Comparison of ENCODE assay signal across 7 cellular contexts in the genomic region with DNA sequence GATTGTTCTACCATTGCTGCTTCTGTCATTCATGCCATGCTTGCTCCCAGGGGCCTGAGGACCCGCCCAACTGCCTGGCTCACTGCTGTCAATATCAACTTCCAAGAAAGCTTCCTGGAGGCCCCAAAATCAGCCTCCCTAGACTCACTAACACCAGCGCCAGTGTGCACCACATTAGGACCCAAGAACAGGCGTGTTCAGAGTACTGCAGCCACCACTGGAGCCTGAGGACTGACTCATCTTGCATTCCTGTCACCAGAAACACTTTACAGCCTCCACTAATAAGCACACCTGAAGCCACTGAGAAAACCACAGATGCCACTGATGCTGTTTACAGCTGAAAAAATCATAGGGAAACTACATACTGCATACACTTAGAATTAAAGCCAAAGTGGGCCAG.
"Had no signal": no experiment of that assay in that cellular context is flagged by ENCODE, and none has a peak within 500 bp of the region (broad histone marks: within the 10 kb centered on the region; RNA-seq: fewer than 3 reads in every experiment).

No MANE protein-coding gene starts in this region.

- DNase-seq: GM23248, GOT3, HFFc6, KBM-7 had no signal

- FAIRE-seq: H54, HTR-8/SVneo had no signal

- H3K4me3 ChIP-seq: GM23248, HAP-1 had no signal

- H3K27ac ChIP-seq: GM23248 had no signal

- H3K36me3 ChIP-seq: HAP-1 had no signal

- H3K4me1 ChIP-seq: HAP-1 had no signal
